ENCODE assay signal across 29 cellular contexts in genomic region chr1:43683560-43683959, GRCh38.
"Had no signal": no experiment of that assay in that cellular context is flagged by ENCODE, and none has a peak within 500 bp of the region (broad histone marks: within the 10 kb centered on the region; RNA-seq: fewer than 3 reads in every experiment).

No MANE protein-coding gene starts in this region.

- DNase-seq: activated B cell treated with CpG ODN at 0.5 μM for 24 hours; activated CD4-positive, alpha-beta T cell treated with anti-CD3 and anti-CD28 coated beads for 48 hours; activated CD4-positive, alpha-beta T cell treated with anti-CD3 and anti-CD28 coated beads, Interleukin-2, amount 50 U/mL, for 1 hour; activated CD4-positive, alpha-beta T cell treated with anti-CD3 and anti-CD28 coated beads, Interleukin-2, amount 50 U/mL, for 48 hours; activated CD8-positive, alpha-beta memory T cell treated with anti-CD3 and anti-CD28 coated beads for 24 hours; activated CD8-positive, alpha-beta T cell treated with anti-CD3 and anti-CD28 coated beads for 36 hours; activated effector memory CD4-positive, alpha-beta T cell treated with Interleukin-2 at 50 U/mL for 16 hours; activated gamma-delta T cell treated with Interleukin-2 at 50 U/mL for 16 hours; activated naive CD4-positive, alpha-beta T cell treated with anti-CD3 and anti-CD28 coated beads, Interleukin-2, amount 50 U/mL, for 16 hours; activated naive CD4-positive, alpha-beta T cell treated with Interleukin-2 at 50 U/mL for 16 hours; activated T-cell treated with anti-CD3 and anti-CD28 coated beads, Interleukin-2, amount 50 U/mL, for 1 hour; activated T-cell treated with anti-CD3 and anti-CD28 coated beads, Interleukin-2, amount 50 U/mL, for 72 hours; amniotic stem cell; body of pancreas; cortex of kidney; dermis blood vessel endothelial cell; effector CD4-positive, alpha-beta T cell; foreskin fibroblast; head of caudate nucleus; T-helper 1 cell; T-helper 17 cell; T1000; WERI-Rb-1 had no signal

- H3K27me3 Mint-ChIP-seq: activated B cell treated with CpG ODN at 0.5 μM for 24 hours; activated CD8-positive, alpha-beta T cell treated with anti-CD3 and anti-CD28 coated beads for 36 hours; activated naive CD8-positive, alpha-beta T cell; activated T-helper 17 cell treated with anti-CD3 and anti-CD28 coated beads, Interleukin-2, amount 50 U/mL, for 72 hours; central memory CD8-positive, alpha-beta T cell; T-helper 17 cell had no signal

- ATAC-seq: activated CD4-positive, CD25-positive, alpha-beta regulatory T cell treated with anti-CD3 and anti-CD28 coated beads, Interleukin-2, amount 50 U/mL, for 24 hours; activated CD8-positive, alpha-beta T cell treated with anti-CD3 and anti-CD28 coated beads for 36 hours; activated T-cell treated with anti-CD3 and anti-CD28 coated beads, Interleukin-2, amount 50 U/mL, for 72 hours; activated T-helper 17 cell treated with anti-CD3 and anti-CD28 coated beads, Interleukin-2, amount 50 U/mL, for 72 hours; body of pancreas; esophagus mucosa; T-helper 17 cell had no signal

- H3K9me3 Mint-ChIP-seq: activated B cell treated with CpG ODN at 0.5 μM for 24 hours; activated CD8-positive, alpha-beta T cell treated with anti-CD3 and anti-CD28 coated beads for 36 hours; activated T-cell treated with anti-CD3 and anti-CD28 coated beads, Interleukin-2, amount 50 U/mL, for 72 hours; activated T-helper 17 cell treated with anti-CD3 and anti-CD28 coated beads, Interleukin-2, amount 50 U/mL, for 72 hours; central memory CD8-positive, alpha-beta T cell; T-helper 2 cell treated with Interferon-gamma antibody and Interleukin-4, amounts not matched to agents 5 μg/mL and 100 μg/mL, for 36 hours had no signal

- H3K27ac Mint-ChIP-seq: activated B cell treated with CpG ODN at 0.5 μM for 24 hours; activated CD8-positive, alpha-beta T cell treated with anti-CD3 and anti-CD28 coated beads for 36 hours; activated naive CD8-positive, alpha-beta T cell; T-helper 17 cell; T-helper 2 cell treated with Interferon-gamma antibody and Interleukin-4, amounts not matched to agents 5 μg/mL and 100 μg/mL, for 36 hours had no signal

- H3K4me1 Mint-ChIP-seq: activated B cell treated with CpG ODN at 0.5 μM for 24 hours; activated T-helper 17 cell treated with anti-CD3 and anti-CD28 coated beads, Interleukin-2, amount 50 U/mL, for 72 hours had no signal

- H3K4me3 Mint-ChIP-seq: activated B cell treated with CpG ODN at 0.5 μM for 24 hours; activated CD8-positive, alpha-beta T cell treated with anti-CD3 and anti-CD28 coated beads for 36 hours; activated naive CD8-positive, alpha-beta T cell; activated T-cell treated with anti-CD3 and anti-CD28 coated beads, Interleukin-2, amount 50 U/mL, for 72 hours; activated T-helper 17 cell treated with anti-CD3 and anti-CD28 coated beads, Interleukin-2, amount 50 U/mL, for 72 hours; central memory CD8-positive, alpha-beta T cell; T-helper 17 cell; T-helper 2 cell treated with Interferon-gamma antibody and Interleukin-4, amounts not matched to agents 5 μg/mL and 100 μg/mL, for 36 hours had no signal
